Comparison of ENCODE assay signal across 17 cellular contexts in genomic region chr7:24073651-24074420, GRCh38.
"Had no signal": no experiment of that assay in that cellular context is flagged by ENCODE, and none has a peak within 500 bp of the region (broad histone marks: within the 10 kb centered on the region; RNA-seq: fewer than 3 reads in every experiment).

No MANE protein-coding gene starts in this region.

- DNase-seq: activated CD4-positive, alpha-beta T cell treated with anti-CD3 and anti-CD28 coated beads, Interleukin-2, amount 50 U/mL, for 48 hours; activated effector memory CD4-positive, alpha-beta T cell treated with Interleukin-2 at 50 U/mL for 16 hours; activated T-cell treated with anti-CD3 and anti-CD28 coated beads, Interleukin-2, amount 50 U/mL, for 24 hours; adrenal gland; islet precursor cell; naive thymus-derived CD4-positive, alpha-beta T cell; right cardiac atrium; small intestine; stimulated activated CD4-positive, alpha-beta T cell treated with anti-CD3 and anti-CD28 coated beads, Interleukin-4, amount 100 ng/mL, for 4 hours; stimulated activated CD8-positive, alpha-beta memory T cell treated with anti-CD3 and anti-CD28 coated beads, Interleukin-4, amount 100 ng/mL, for 48 hours; stimulated activated naive CD8-positive, alpha-beta T cell treated with anti-CD3 and anti-CD28 coated beads, Interleukin-15, Interleukin-2, amounts not matched to agents 100 U/mL and 50 U/mL, for 24 hours; T-cell; T1000 had no signal

- H3K4me3 Mint-ChIP-seq: activated naive CD4-positive, alpha-beta T cell treated with anti-CD3 and anti-CD28 coated beads, Interleukin-2, amount 50 U/mL, for 24 hours had no signal

- H3K27ac ChIP-seq: adrenal gland, esophagus muscularis mucosa had no signal

- H3K27me3 ChIP-seq: adrenal gland, esophagus muscularis mucosa had no signal

- H3K4me3 ChIP-seq: adrenal gland, esophagus muscularis mucosa, lung had no signal

- H3K9me3 ChIP-seq: adrenal gland, esophagus muscularis mucosa had no signal

- H3K27me3 Mint-ChIP-seq: activated T-cell treated with anti-CD3 and anti-CD28 coated beads, Interleukin-2, amount 50 U/mL, for 24 hours; type B pancreatic cell had no signal

- H3K36me3 Mint-ChIP-seq: activated naive CD4-positive, alpha-beta T cell treated with anti-CD3 and anti-CD28 coated beads, Interleukin-2, amount 50 U/mL, for 24 hours; naive thymus-derived CD4-positive, alpha-beta T cell; T-cell; type B pancreatic cell had no signal

- ATAC-seq: naive thymus-derived CD4-positive, alpha-beta T cell; right cardiac atrium; stimulated activated naive CD8-positive, alpha-beta T cell treated with anti-CD3 and anti-CD28 coated beads, Interleukin-15, Interleukin-2, amounts not matched to agents 100 U/mL and 50 U/mL, for 24 hours; T-cell had no signal

- H3K4me1 ChIP-seq: adrenal gland, esophagus muscularis mucosa had no signal

- H3K9me3 Mint-ChIP-seq: activated naive CD4-positive, alpha-beta T cell treated with anti-CD3 and anti-CD28 coated beads, Interleukin-2, amount 50 U/mL, for 24 hours; activated T-cell treated with anti-CD3 and anti-CD28 coated beads, Interleukin-2, amount 50 U/mL, for 24 hours; T-cell; type B pancreatic cell had no signal

- H3K36me3 ChIP-seq: adrenal gland, esophagus muscularis mucosa had no signal

- H3K27ac Mint-ChIP-seq: activated naive CD4-positive, alpha-beta T cell treated with anti-CD3 and anti-CD28 coated beads, Interleukin-2, amount 50 U/mL, for 24 hours; activated T-cell treated with anti-CD3 and anti-CD28 coated beads, Interleukin-2, amount 50 U/mL, for 24 hours; T-cell; type B pancreatic cell had no signal
